8 cellular contexts compared by ENCODE assay signal in genomic region chr12:53441040-53441833, GRCh38. TPM values are rescaled to one million over a fixed set of nuclear protein-coding genes. Genes with fewer than 3 reads are reported as not detected.
A peak's percentile ranks its signal among the peaks of the same experiment; 100 is the strongest.
DNase-seq lines count a peak whose midpoint lies in the region; ATAC-seq and TF ChIP-seq lines count a peak whose summit lies in the region.

TSS of gene PRR13 (plus strand) at chr12:53441734. CDS start at chr12:53442715, 981 bp downstream.

- intact Hi-C loops in activated B cell treated with CpG ODN at 0.5 μM for 24 hours (cut with micrococcal nuclease) (loop anchor here (1.0 kb wide), 9 partner anchors 10 to 286 kb away; partner anchors contain the start of genes AAAS and CALCOCO1), spleen (cut with DNase I; ENCODE audit: low total_unique reads) (no loop called here)

- H3K4me1 Mint-ChIP-seq in activated B cell treated with CpG ODN at 0.5 μM for 24 hours = peaks cover 40% of the 10 kb centered on the region
- peaks cover 43 to 54% of the 10 kb centered on the region in 2 donors for H3K4me1 Mint-ChIP-seq in immature natural killer cell

- TF ChIP-seq POLR2A in GM18951 (IDR thresholded peaks at IDR 0.05; ENCODE audit: extremely low read depth, insufficient read depth, insufficient read length) = peak; percentile 96
- TF ChIP-seq POLR2A in spleen (IDR thresholded peaks at IDR 0.05) = peak; percentile 60 to 94 (median 76)

- in situ Hi-C loops in GM18951 (cut with MboI; ENCODE audit: low sequenced_read_pairs, unreplicated experiment) = no loop called here

- H3K9me3 Mint-ChIP-seq in activated B cell treated with CpG ODN at 0.5 μM for 24 hours (no peaks in the 10 kb centered on the region), immature natural killer cell (no peaks in the 10 kb centered on the region)

- TF ChIP-seq CTCF in activated B cell treated with CpG ODN at 0.5 μM for 24 hours (IDR thresholded peaks at IDR 0.05) (no peak), spleen (IDR thresholded peaks at IDR 0.05 in 8 of 11, conservative IDR thresholded peaks at IDR 0.05 in 3 of 11) (peak in 1 of 11 experiments; percentile 30)

- peak within 1 kb of the TSS; percentile 93 for H3K4me3 Mint-ChIP-seq in activated B cell treated with CpG ODN at 0.5 μM for 24 hours
- peak within 1 kb of the TSS; percentile 92 to 99 (median 96) for H3K4me3 Mint-ChIP-seq in immature natural killer cell

- H3K27ac Mint-ChIP-seq in activated B cell treated with CpG ODN at 0.5 μM for 24 hours (peak within 1 kb of the TSS; percentile 93), immature natural killer cell (peak within 1 kb of the TSS; percentile 89 to 97 (median 94))

- H3K36me3 Mint-ChIP-seq in activated B cell treated with CpG ODN at 0.5 μM for 24 hours (ENCODE audit: low read depth) (peaks cover 43% of the 10 kb centered on the region), immature natural killer cell (peaks cover 3 to 14% (median 5%) of the 10 kb centered on the region in 3 donors)

- H3K4me1 ChIP-seq in spleen = peaks cover 24 to 56% (median 46%) of the 10 kb centered on the region in 6 donors

- H3K27ac ChIP-seq in caudate nucleus (ENCODE audit: low read depth, low read length) (peak within 1 kb of the TSS; percentile 96), spleen (peak within 1 kb of the TSS; percentile 88 to 95 (median 94))

- H3K27me3 ChIP-seq in spleen (replicated peaks in 1 of 7) = no peaks in the 10 kb centered on the region

- H3K36me3 ChIP-seq in spleen = peaks cover 0 to 37% (median 27%) of the 10 kb centered on the region in 6 donors

- no peaks in the 10 kb centered on the region for H3K27me3 Mint-ChIP-seq in activated B cell treated with CpG ODN at 0.5 μM for 24 hours
- peaks cover 0 to 7% (median 0%) of the 10 kb centered on the region in 3 donors for H3K27me3 Mint-ChIP-seq in immature natural killer cell (ENCODE audit: low read depth in 3 of 3)

- CTCF ChIA-PET in activated B cell treated with CpG ODN at 0.5 μM for 24 hours (lab: Charles Lee) = interaction anchor here (1.0 to 1.2 kb wide), 3 partner anchors 89 to 116 kb away, joined by 3 to 4 read pairs (median 3); no protein-coding TSS in a partner anchor

- peak within 1 kb of the TSS; percentile 66 to 95 (median 80) for H3K4me3 ChIP-seq in spleen

- peak; percentile 99 for ATAC-seq in HG03196 (IDR thresholded peaks at IDR 0.05; ENCODE audit: unreplicated experiment)
- peak; percentile 98 for ATAC-seq in activated B cell treated with CpG ODN at 0.5 μM for 24 hours (ENCODE audit: low read depth)

- DNase-seq in AG08396 (ENCODE audit: low spot score) (peak; percentile 96), NCI-H345 (lab: John Stamatoyannopoulos, UW) (peak; percentile 99), activated B cell treated with CpG ODN at 0.5 μM for 24 hours (peak; percentile 88), caudate nucleus (lab: John Stamatoyannopoulos, UW) (peak; percentile 69 to 100 (median 97)), immature natural killer cell (peak; percentile 95 to 98 (median 97)), spleen (peak; percentile 99)

- POLR2A ChIA-PET in activated B cell treated with CpG ODN at 0.5 μM for 24 hours (lab: Charles Lee) = interaction anchor here (0.6 to 2.5 kb wide), 17 partner anchors 9 to 312 kb away, joined by 3 to 14 read pairs (median 4); partner anchors contain the start of genes AAAS, PCBP2, PFDN5 and SP1

- H3K9me3 ChIP-seq in spleen = no peaks in the 10 kb centered on the region

- 1 to 2% (median 2%) methylated on average over 24 to 31 of the region's 31 CpGs for WGBS in spleen, 5 donors

RNA-seq across cellular contexts. Expression of gene PRR13, which starts in this region (rescaled TPM):
- total RNA-seq in activated B cell treated with CpG ODN at 0.5 μM for 24 hours (266 and 288 TPM in 2 replicates), spleen (100 to 1,000 TPM; 127 to 230 (median 197) TPM)
- polyA plus RNA-seq in immature natural killer cell (1,000 to 10,000 TPM in 1 of 3 donors, 100 to 1,000 TPM in 2; 527 to 1,019 (median 714) TPM), spleen (100 to 1,000 TPM; 217 to 262 (median 223) TPM)

Comparison
In these comparisons a context has a peak if more than half of its experiments do, and no peak if none do; other contexts are left out.
1. Peak in every context shown above with its lines: DNase-seq, ATAC-seq, H3K4me3 ChIP-seq and H3K27ac ChIP-seq.